2 cellular contexts compared by ENCODE assay signal in genomic region chr20:35902545-35902941, GRCh38.
TF ChIP-seq lines count a peak whose summit lies in the region.

No MANE protein-coding gene starts in this region.

TF ChIP-seq in HCT116, 20 proteins besides CTCF, POLR2A, EP300 and RAD21 (continued from another document):
- TF ChIP-seq POLR2AphosphoS5 (IDR thresholded peaks at IDR 0.05; ENCODE audit: low read depth, low read length) (no peak), EZH2 (IDR thresholded peaks at IDR 0.05) (no peak), ATF3 (IDR thresholded peaks at IDR 0.05) (no peak), MAX (IDR thresholded peaks at IDR 0.05) (no peak), ZBTB33 (IDR thresholded peaks at IDR 0.05; ENCODE audit: extremely low read depth, insufficient replicate concordance, low read length) (no peak), EGR1 (IDR thresholded peaks at IDR 0.05; ENCODE audit: low read depth) (no peak), REST (IDR thresholded peaks at IDR 0.05; ENCODE audit: low read depth) (no peak), SIN3A (IDR thresholded peaks at IDR 0.05; ENCODE audit: low read depth) (no peak), TCF7L2 (IDR thresholded peaks at IDR 0.05; ENCODE audit: borderline replicate concordance, extremely low read depth, insufficient read depth, insufficient read length) (no peak), YY1 (IDR thresholded peaks at IDR 0.05; ENCODE audit: extremely low read depth, insufficient replicate concordance, low read depth, low read length) (no peak), EZH2phosphoT487 (IDR thresholded peaks at IDR 0.05; ENCODE audit: borderline replicate concordance) (no peak), JUND (IDR thresholded peaks at IDR 0.05) (no peak), SRF (IDR thresholded peaks at IDR 0.05; ENCODE audit: low read depth) (no peak), FOSL1 (IDR thresholded peaks at IDR 0.05; ENCODE audit: low read depth) (no peak)

TF ChIP-seq in endothelial cell of umbilical vein, 7 proteins besides CTCF, POLR2A, EP300 and RAD21 (continued from another document):
- TF ChIP-seq GATA2 (IDR thresholded peaks at IDR 0.05; ENCODE audit: insufficient read depth, insufficient read length, low read depth, low read length) (no peak), FOS (IDR thresholded peaks at IDR 0.05; ENCODE audit: borderline replicate concordance, insufficient read depth, low read length) (no peak), MAX (IDR thresholded peaks at IDR 0.05; ENCODE audit: insufficient read depth, insufficient read length) (no peak), EZH2 (IDR thresholded peaks at IDR 0.05; ENCODE audit: borderline replicate concordance, low read depth, low read length, severe bottlenecking) (no peak), JUN (IDR thresholded peaks at IDR 0.05; ENCODE audit: borderline replicate concordance, insufficient read depth, insufficient read length, low read depth) (no peak), POLR2AphosphoS5 (IDR thresholded peaks at IDR 0.05; ENCODE audit: insufficient read depth, low read depth, low read length) (no peak)
TF ChIP-seq in endothelial cell of umbilical vein: peak in this region for 0.
